Comparison of ENCODE assay signal across 8 cellular contexts in the genomic region with DNA sequence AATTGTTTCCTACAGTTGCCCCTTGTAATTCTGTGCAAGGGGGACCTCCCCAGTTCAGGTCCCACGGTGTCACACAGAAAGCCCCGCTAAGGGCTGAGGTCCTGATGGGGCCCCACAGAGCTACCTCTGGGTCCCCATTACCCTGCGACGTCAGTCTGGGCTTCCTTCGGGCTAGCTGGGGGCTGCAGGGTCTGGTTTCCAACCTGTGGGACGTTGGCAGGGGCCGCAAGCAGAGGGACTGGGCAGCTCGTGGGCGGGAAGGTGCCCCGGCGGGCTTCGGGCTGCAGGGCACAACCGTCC. TPM values are rescaled to one million over a fixed set of nuclear protein-coding genes. Genes with fewer than 3 reads are reported as not detected.
A peak's percentile ranks its signal among the peaks of the same experiment; 100 is the strongest.
DNase-seq lines count a peak whose midpoint lies in the region; ATAC-seq, FAIRE-seq and TF ChIP-seq lines count a peak whose summit lies in the region.

No MANE protein-coding gene starts in this region.

- H3K36me3 Mint-ChIP-seq in activated T-helper 2 cell treated with anti-CD3 and anti-CD28 coated beads, Interferon-gamma antibody, Interleukin-2, Interleukin-4, amounts not matched to agents 10 μg/mL and 5 μg/mL and 100 μg/mL, durations not matched to agents 14 hours and 24 hours and 36 hours (ENCODE audit: low read depth) = peaks cover 23% of the 10 kb centered on the region

- H3K4me3 ChIP-seq in kidney (ENCODE audit: low read length in 2 of 2) (peak overlapping the region; percentile 77 to 91), suprapubic skin (peak overlapping the region; percentile 88)

- ATAC-seq in GM19328 (IDR thresholded peaks at IDR 0.05; ENCODE audit: unreplicated experiment) (peak; percentile 9), HG03025 (IDR thresholded peaks at IDR 0.05; ENCODE audit: low FRiP score, unreplicated experiment) (peak; percentile 9)

- H3K4me3 Mint-ChIP-seq in activated T-helper 2 cell treated with anti-CD3 and anti-CD28 coated beads, Interferon-gamma antibody, Interleukin-2, Interleukin-4, amounts not matched to agents 10 μg/mL and 5 μg/mL and 100 μg/mL, durations not matched to agents 14 hours and 24 hours and 36 hours (ENCODE audit: low read depth) = peak overlapping the region; percentile 75

- FAIRE-seq in kidney (lab: Jason Lieb, UNC) = no peak

- peaks cover 25 to 28% of the 10 kb centered on the region in 2 donors for H3K4me1 ChIP-seq in kidney (ENCODE audit: control insufficient read depth in 1 of 2, insufficient read depth in 1 of 2, low read depth in 1 of 2, low read length in 2 of 2)
- H3K4me1 ChIP-seq in suprapubic skin = peaks cover 26% of the 10 kb centered on the region

- H3K4me1 Mint-ChIP-seq in activated T-helper 2 cell treated with anti-CD3 and anti-CD28 coated beads, Interferon-gamma antibody, Interleukin-2, Interleukin-4, amounts not matched to agents 10 μg/mL and 5 μg/mL and 100 μg/mL, durations not matched to agents 14 hours and 24 hours and 36 hours (ENCODE audit: low read depth) = peaks cover 16% of the 10 kb centered on the region

- no peaks in the 10 kb centered on the region for H3K9me3 Mint-ChIP-seq in activated T-helper 2 cell treated with anti-CD3 and anti-CD28 coated beads, Interferon-gamma antibody, Interleukin-2, Interleukin-4, amounts not matched to agents 10 μg/mL and 5 μg/mL and 100 μg/mL, durations not matched to agents 14 hours and 24 hours and 36 hours

- DNase-seq in activated T-helper 2 cell treated with anti-CD3 and anti-CD28 coated beads, Interferon-gamma antibody, Interleukin-2, Interleukin-4, amounts not matched to agents 10 μg/mL and 5 μg/mL and 100 μg/mL, durations not matched to agents 14 hours and 24 hours and 36 hours (ENCODE audit: low spot score) = no peak
- DNase-seq in kidney (no peak), suprapubic skin (ENCODE audit: low spot score in 2 of 2) (no peak), HCEC 1CT (no peak), G401 (ENCODE audit: low spot score) (no peak), GM19240 (ENCODE audit: insufficient read length, low spot score) (no peak)

- H3K27ac ChIP-seq in kidney (ENCODE audit: low read depth in 2 of 2, low read length in 2 of 2) (peak overlapping the region; percentile 94 to 95), suprapubic skin (peak overlapping the region; percentile 92)

- no peaks in the 10 kb centered on the region for H3K27me3 ChIP-seq in suprapubic skin

- H3K9ac ChIP-seq in kidney (ENCODE audit: low read length in 2 of 2) = peak overlapping the region; percentile 43 to 89

- intact Hi-C loops in activated T-helper 2 cell treated with anti-CD3 and anti-CD28 coated beads, Interferon-gamma antibody, Interleukin-2, Interleukin-4, amounts not matched to agents 10 μg/mL and 5 μg/mL and 100 μg/mL, durations not matched to agents 14 hours and 24 hours and 36 hours (cut with micrococcal nuclease) = loop anchor here (1.0 to 5.0 kb wide), 5 partner anchors 12 to 65 kb away; partner anchors contain the start of genes CENATAC, HYOU1, RPS25 and TRAPPC4
- intact Hi-C loops in kidney (cut with DNase I) = no loop called here

- in situ Hi-C loops in G401 (cut with HindIII; ENCODE audit: low sequenced_read_pairs) = no loop called here

- WGBS in suprapubic skin = 17% methylated on average over 5 of the region's 13 CpGs

- no peak for TF ChIP-seq EP300 in suprapubic skin (IDR thresholded peaks at IDR 0.05)

- TF ChIP-seq CTCF in kidney (IDR thresholded peaks at IDR 0.05; ENCODE audit: borderline replicate concordance, extremely low read depth, insufficient read depth) = no peak
- TF ChIP-seq CTCF in suprapubic skin (IDR thresholded peaks at IDR 0.05) = no peak

- H3K9me3 ChIP-seq in kidney (ENCODE audit: control insufficient read depth in 1 of 2, low read length in 2 of 2) = no peaks in the 10 kb centered on the region
- no peaks in the 10 kb centered on the region for H3K9me3 ChIP-seq in suprapubic skin

- peaks cover 14 to 22% of the 10 kb centered on the region in 2 donors for H3K36me3 ChIP-seq in kidney (ENCODE audit: control insufficient read depth in 1 of 2, insufficient read depth in 2 of 2, low read length in 2 of 2)
- peaks cover 7% of the 10 kb centered on the region for H3K36me3 ChIP-seq in suprapubic skin

- no peak for TF ChIP-seq POLR2A in suprapubic skin (IDR thresholded peaks at IDR 0.05)

- peak overlapping the region; percentile 60 for H3K27ac Mint-ChIP-seq in activated T-helper 2 cell treated with anti-CD3 and anti-CD28 coated beads, Interferon-gamma antibody, Interleukin-2, Interleukin-4, amounts not matched to agents 10 μg/mL and 5 μg/mL and 100 μg/mL, durations not matched to agents 14 hours and 24 hours and 36 hours

- no peaks in the 10 kb centered on the region for H3K27me3 Mint-ChIP-seq in activated T-helper 2 cell treated with anti-CD3 and anti-CD28 coated beads, Interferon-gamma antibody, Interleukin-2, Interleukin-4, amounts not matched to agents 10 μg/mL and 5 μg/mL and 100 μg/mL, durations not matched to agents 14 hours and 24 hours and 36 hours (ENCODE audit: low read depth)

RNA-seq across cellular contexts. Expression of gene SLC37A4, which starts 0.7 kb away (rescaled TPM):
- total RNA-seq in activated T-helper 2 cell treated with anti-CD3 and anti-CD28 coated beads, Interferon-gamma antibody, Interleukin-2, Interleukin-4, amounts not matched to agents 10 μg/mL and 5 μg/mL and 100 μg/mL, durations not matched to agents 14 hours and 24 hours and 36 hours = 31.7 and 34.4 TPM in 2 replicates
- 49.5 TPM for total RNA-seq in kidney
- 115 TPM for polyA plus RNA-seq in kidney (ENCODE audit: insufficient read depth, low read depth, low replicate concordance)
- total RNA-seq in suprapubic skin = 10 to 100 TPM; 17.8 to 24.5 (median 20.5) TPM
- 9.9 and 15.5 TPM in 2 replicates for total RNA-seq in G401 (2014; rRNA removed; shearing (Covaris generic))

RNA-seq across cellular contexts. Expression of gene TRAPPC4, which starts 11.4 kb away (rescaled TPM):
- total RNA-seq in activated T-helper 2 cell treated with anti-CD3 and anti-CD28 coated beads, Interferon-gamma antibody, Interleukin-2, Interleukin-4, amounts not matched to agents 10 μg/mL and 5 μg/mL and 100 μg/mL, durations not matched to agents 14 hours and 24 hours and 36 hours = 121 and 128 TPM in 2 replicates
- total RNA-seq in kidney (82.6 TPM), suprapubic skin (10 to 100 TPM; 56.9 to 75.0 (median 63.9) TPM)
- polyA plus RNA-seq in kidney (ENCODE audit: insufficient read depth, low read depth, low replicate concordance) = 136 TPM
- total RNA-seq in G401 (2014; rRNA removed; shearing (Covaris generic)) = 97.7 and 110 TPM in 2 replicates

RNA-seq across cellular contexts. Expression of gene RPS25, which starts 11.8 kb away (rescaled TPM):
- 1,728 and 1,773 TPM in 2 replicates for total RNA-seq in activated T-helper 2 cell treated with anti-CD3 and anti-CD28 coated beads, Interferon-gamma antibody, Interleukin-2, Interleukin-4, amounts not matched to agents 10 μg/mL and 5 μg/mL and 100 μg/mL, durations not matched to agents 14 hours and 24 hours and 36 hours
- total RNA-seq in kidney = 852 TPM
- 1,047 TPM for polyA plus RNA-seq in kidney (ENCODE audit: insufficient read depth, low read depth, low replicate concordance)
- 1,000 to 10,000 TPM; 1,926 to 3,368 (median 2,381) TPM for total RNA-seq in suprapubic skin
- 2,429 and 3,013 TPM in 2 replicates for total RNA-seq in G401 (2014; rRNA removed; shearing (Covaris generic))

RNA-seq across cellular contexts. Expression of gene HYOU1, which starts 27.0 kb away (rescaled TPM):
- total RNA-seq in activated T-helper 2 cell treated with anti-CD3 and anti-CD28 coated beads, Interferon-gamma antibody, Interleukin-2, Interleukin-4, amounts not matched to agents 10 μg/mL and 5 μg/mL and 100 μg/mL, durations not matched to agents 14 hours and 24 hours and 36 hours = 215 and 226 TPM in 2 replicates
- total RNA-seq in kidney (187 TPM), suprapubic skin (10 to 100 TPM; 26.2 to 50.7 (median 46.2) TPM)
- polyA plus RNA-seq in kidney (ENCODE audit: insufficient read depth, low read depth, low replicate concordance) = 69.0 TPM
- total RNA-seq in G401 (2014; rRNA removed; shearing (Covaris generic)) = 152 and 205 TPM in 2 replicates

RNA-seq across cellular contexts. Expression of gene CENATAC, which starts 32.0 kb away (rescaled TPM):
- total RNA-seq in activated T-helper 2 cell treated with anti-CD3 and anti-CD28 coated beads, Interferon-gamma antibody, Interleukin-2, Interleukin-4, amounts not matched to agents 10 μg/mL and 5 μg/mL and 100 μg/mL, durations not matched to agents 14 hours and 24 hours and 36 hours = 44.2 and 47.7 TPM in 2 replicates
- total RNA-seq in kidney (45.0 TPM), suprapubic skin (100 to 1,000 TPM in 1 of 4 donors, 10 to 100 TPM in 3; 26.0 to 136 (median 49.8) TPM)
- 19.8 TPM for polyA plus RNA-seq in kidney (ENCODE audit: insufficient read depth, low read depth, low replicate concordance)
- total RNA-seq in G401 (2014; rRNA removed; shearing (Covaris generic)) = 30.4 and 34.0 TPM in 2 replicates
